16 cellular contexts compared by ENCODE assay signal in genomic region chr7:130293521-130293920, GRCh38. TPM values are rescaled to one million over a fixed set of nuclear protein-coding genes. Genes with fewer than 3 reads are reported as not detected.
DNase-seq lines count a peak whose midpoint lies in the region; ATAC-seq, FAIRE-seq and TF ChIP-seq lines count a peak whose summit lies in the region.
"Had no signal": no experiment of that assay in that cellular context is flagged by ENCODE, and none has a peak within 500 bp of the region (broad histone marks: within the 10 kb centered on the region; RNA-seq: fewer than 3 reads in every experiment).

No MANE protein-coding gene starts in this region.

- no peak overlapping the region for H3K27ac Mint-ChIP-seq in natural killer cell treated with Interleukin-12 subunit alpha and Interleukin-12 subunit beta and Interleukin-15 and Interleukin-18, amount 100 ng/mL, for 72 hours

- H3K79me2 ChIP-seq in ACC112 (ENCODE audit: control insufficient read depth, insufficient read depth, low read length, unreplicated experiment): no peaks in the 10 kb centered on the region
- H3K79me2 ChIP-seq in GM23248 (ENCODE audit: insufficient read depth): no peaks in the 10 kb centered on the region
- H3K79me2 ChIP-seq in PC-3 (ENCODE audit: low read length): peaks cover 14% of the 10 kb centered on the region; the same call in 1 of the 2 replicates
- no peaks in the 10 kb centered on the region for H3K79me2 ChIP-seq in fibroblast of lung (ENCODE audit: control insufficient read depth, insufficient read depth, low read length)

- BruUV-seq in PC-3 (replicated peaks; lab: Mats Ljungman, UMichigan): no TSS peak

- in situ Hi-C loops in GM23248 (cut with MboI): no loop called here

- no peaks in the 10 kb centered on the region for H3K9me3 Mint-ChIP-seq in natural killer cell treated with Interleukin-12 subunit alpha and Interleukin-12 subunit beta and Interleukin-15 and Interleukin-18, amount 100 ng/mL, for 72 hours

- H3K9ac ChIP-seq in GM23248: no peak overlapping the region
- H3K9ac ChIP-seq in PC-3 (ENCODE audit: low read length): no peak overlapping the region; the same call in 1 of the 2 replicates
- no peak overlapping the region for H3K9ac ChIP-seq in fibroblast of lung (ENCODE audit: insufficient read depth, low read length)
- no peak overlapping the region for H3K9ac ChIP-seq in kidney (ENCODE audit: low read length in 2 of 2)

- H3K27me3 ChIP-seq in ACC112 (ENCODE audit: insufficient read depth, low read length) (no peaks in the 10 kb centered on the region), GM23248 (replicated peaks; ENCODE audit: insufficient read depth) (no peaks in the 10 kb centered on the region), PC-3 (ENCODE audit: low read length) (no peaks in the 10 kb centered on the region), fibroblast of lung (ENCODE audit: control insufficient read depth, insufficient read depth, low read length) (no peaks in the 10 kb centered on the region)

- CTCF ChIA-PET in PC-3 (lab: Charles Lee): interaction anchor here (0.5 to 0.7 kb wide), 3 partner anchors 79 to 283 kb away, joined by 3 to 12 read pairs (median 3); no protein-coding TSS in a partner anchor

- FAIRE-seq in kidney (lab: Jason Lieb, UNC): no peak
- FAIRE-seq: endometrium, GM18507 had no signal

- H3K27ac ChIP-seq in ACC112 (ENCODE audit: low read depth, low read length): peak overlapping the region; percentile 76
- peak overlapping the region; percentile 64 for H3K27ac ChIP-seq in GM23248
- peak overlapping the region; percentile 54 for H3K27ac ChIP-seq in PC-3 (ENCODE audit: low read length)
- H3K27ac ChIP-seq in fibroblast of lung (ENCODE audit: insufficient read depth, low read length): peak overlapping the region; percentile 10
- no peak overlapping the region for H3K27ac ChIP-seq in kidney (ENCODE audit: low read depth in 2 of 2, low read length in 2 of 2)
- H3K27ac ChIP-seq: VCaP had no signal

- peaks cover 21% of the 10 kb centered on the region for H3F3A ChIP-seq in GM23248 (ENCODE audit: insufficient read depth)
- no peaks in the 10 kb centered on the region for H3F3A ChIP-seq in PC-3 (ENCODE audit: low read length, unreplicated experiment)

- intact Hi-C loops in PC-3 (cut with micrococcal nuclease) (loop anchor here (2.0 to 5.0 kb wide), 2 partner anchors 51 to 63 kb away; no protein-coding TSS in a partner anchor), kidney (cut with DNase I) (no loop called here)

- H3K36me3 Mint-ChIP-seq in natural killer cell treated with Interleukin-12 subunit alpha and Interleukin-12 subunit beta and Interleukin-15 and Interleukin-18, amount 100 ng/mL, for 72 hours: no peaks in the 10 kb centered on the region

- H3K9me2 ChIP-seq in GM23248 (ENCODE audit: insufficient read depth) (no peaks in the 10 kb centered on the region), PC-3 (replicated peaks; ENCODE audit: low read length) (no peaks in the 10 kb centered on the region)

- no peak overlapping the region for H2AFZ ChIP-seq in ACC112 (ENCODE audit: low read length, unreplicated experiment)
- H2AFZ ChIP-seq in GM23248: no peak overlapping the region
- no peak overlapping the region for H2AFZ ChIP-seq in PC-3 (ENCODE audit: low read length)
- no peak overlapping the region for H2AFZ ChIP-seq in fibroblast of lung (ENCODE audit: low read length)

- H4K20me1 ChIP-seq in GM23248 (ENCODE audit: insufficient read depth) (no peaks in the 10 kb centered on the region), PC-3 (ENCODE audit: low read length) (no peaks in the 10 kb centered on the region), fibroblast of lung (ENCODE audit: control insufficient read depth, extremely low read depth, insufficient read depth, low read length) (no peaks in the 10 kb centered on the region)

- 72 to 73% methylated on average over 8 of the region's 8 CpGs for WGBS in GM23248 (ENCODE audit: low coverage in 1 of 2, low lambda C conversion rate in 2 of 2, missing lambda C conversion rate in 2 of 2), 2 experiments

- H3K9me3 ChIP-seq in GM23248 (ENCODE audit: low read depth) (no peaks in the 10 kb centered on the region), PC-3 (ENCODE audit: low read length) (peaks cover 8% of the 10 kb centered on the region; the same call in 1 of the 2 replicates), fibroblast of lung (ENCODE audit: control insufficient read depth, insufficient read depth, low read depth, low read length) (no peaks in the 10 kb centered on the region), kidney (ENCODE audit: control insufficient read depth in 1 of 2, low read length in 2 of 2) (no peaks in the 10 kb centered on the region)

- TF ChIP-seq CTCF in PC-3 (conservative IDR thresholded peaks at IDR 0.05; ENCODE audit: low read depth, low read length) (no peak), fibroblast of lung (conservative IDR thresholded peaks at IDR 0.05 in 1 of 2, IDR thresholded peaks at IDR 0.05 in 1 of 2; ENCODE audit: low read depth in 1 of 2, low read length in 2 of 2) (no peak), kidney (IDR thresholded peaks at IDR 0.05; ENCODE audit: borderline replicate concordance, extremely low read depth, insufficient read depth) (no peak)

- no peak for ATAC-seq in PC-3
- ATAC-seq in natural killer cell treated with Interleukin-12 subunit alpha and Interleukin-12 subunit beta and Interleukin-15 and Interleukin-18, amount 100 ng/mL, for 72 hours: no peak

- H3K4me2 ChIP-seq in GM23248 (ENCODE audit: unreplicated experiment): peak overlapping the region; percentile 73
- peak overlapping the region; percentile 45 for H3K4me2 ChIP-seq in PC-3 (ENCODE audit: low read length)
- no peak overlapping the region for H3K4me2 ChIP-seq in fibroblast of lung (ENCODE audit: extremely low read depth, insufficient read depth, low read length)

- H3K4me3 ChIP-seq in ACC112 (ENCODE audit: low read depth, low read length) (peak overlapping the region; percentile 12), GM23248 (peak overlapping the region; percentile 36; the same call in 1 of the 2 replicates), PC-3 (ENCODE audit: low read length) (peak overlapping the region; percentile 38), fibroblast of lung (replicated peaks in 1 of 4; ENCODE audit: control extremely low read depth in 1 of 4, insufficient read depth in 1 of 4, low read depth in 3 of 4, low read length in 4 of 4) (no peak overlapping the region), kidney (ENCODE audit: low read length in 2 of 2) (no peak overlapping the region)

- H3K27me3 Mint-ChIP-seq in natural killer cell treated with Interleukin-12 subunit alpha and Interleukin-12 subunit beta and Interleukin-15 and Interleukin-18, amount 100 ng/mL, for 72 hours: peaks cover 0 to 4% of the 10 kb centered on the region in 2 donors

- no peak for DNase-seq in GM23248
- DNase-seq in PC-3: no peak
- no peak for DNase-seq in fibroblast of lung (ENCODE audit: low read depth in 2 of 2)
- no peak for DNase-seq in NCI-H2227 treated with DMSO at 0.1 percent for 48 hours (lab: John Stamatoyannopoulos, UW)
- no peak for DNase-seq in activated naive CD4-positive, alpha-beta T cell (lab: John Stamatoyannopoulos, UW)
- DNase-seq in kidney: no peak
- no peak for DNase-seq in natural killer cell treated with Interleukin-12 subunit alpha and Interleukin-12 subunit beta and Interleukin-15 and Interleukin-18, amount 100 ng/mL, for 72 hours (ENCODE audit: low spot score)
- DNase-seq: activated T-cell treated with anti-CD3 and anti-CD28 coated beads, Interleukin-2, amount 50 U/mL, for 1 hour; DND-41; Kasumi-1; SHP77 had no signal

- no peaks in the 10 kb centered on the region for H3K36me3 ChIP-seq in ACC112 (ENCODE audit: insufficient read depth, low read length)
- H3K36me3 ChIP-seq in GM23248 (ENCODE audit: low read depth): no peaks in the 10 kb centered on the region
- no peaks in the 10 kb centered on the region; the same call in 1 of the 2 replicates for H3K36me3 ChIP-seq in PC-3 (ENCODE audit: low read depth, low read length)
- no peaks in the 10 kb centered on the region for H3K36me3 ChIP-seq in fibroblast of lung (ENCODE audit: control insufficient read depth, insufficient read depth, low read length)
- H3K36me3 ChIP-seq in kidney (ENCODE audit: control insufficient read depth in 1 of 2, insufficient read depth in 2 of 2, low read length in 2 of 2): no peaks in the 10 kb centered on the region

- no peak overlapping the region for H3K4me3 Mint-ChIP-seq in natural killer cell treated with Interleukin-12 subunit alpha and Interleukin-12 subunit beta and Interleukin-15 and Interleukin-18, amount 100 ng/mL, for 72 hours

- H3K4me1 Mint-ChIP-seq in natural killer cell treated with Interleukin-12 subunit alpha and Interleukin-12 subunit beta and Interleukin-15 and Interleukin-18, amount 100 ng/mL, for 72 hours (ENCODE audit: low read depth in 2 of 2): no peaks in the 10 kb centered on the region

- POLR2A ChIA-PET in PC-3 (lab: Charles Lee; ENCODE audit: unreplicated experiment): interaction anchor here (0.6 kb wide), 1 partner anchor 88 kb away, joined by 3 read pairs; the partner anchor contains the start of gene TMEM209

- H3K4me1 ChIP-seq in ACC112 (ENCODE audit: control insufficient read depth, insufficient read depth, low read length, unreplicated experiment): peaks cover 35% of the 10 kb centered on the region
- H3K4me1 ChIP-seq in GM23248 (ENCODE audit: insufficient read depth): peaks cover 34% of the 10 kb centered on the region
- peaks cover 44% of the 10 kb centered on the region for H3K4me1 ChIP-seq in PC-3 (ENCODE audit: insufficient read depth, low read length)
- H3K4me1 ChIP-seq in fibroblast of lung (ENCODE audit: control insufficient read depth, extremely low read depth, insufficient read depth, low read length): peaks cover 7% of the 10 kb centered on the region
- H3K4me1 ChIP-seq in kidney (ENCODE audit: control insufficient read depth in 1 of 2, insufficient read depth in 1 of 2, low read depth in 1 of 2, low read length in 2 of 2): no peaks in the 10 kb centered on the region

RNA-seq across cellular contexts. Expression of gene CPA4, which starts 0.6 kb away (rescaled TPM):
- total RNA-seq in GM23248 (2014; rRNA removed; shearing (Covaris generic)): 8.6 and 16.7 TPM in 2 replicates
- 10.4 and 11.9 TPM in 2 replicates for polyA plus RNA-seq in GM23248 (2016; fragmentation: Nextera tagmentation; extraction: Ambion mirVana)
- total RNA-seq in PC-3 (2014; rRNA removed): 10.1 and 22.1 TPM in 2 replicates
- total RNA-seq in fibroblast of lung: 6.4 and 20.0 TPM in 2 replicates
- 31.5 and 48.3 TPM in 2 replicates for polyA plus RNA-seq in fibroblast of lung
- polyA plus RNA-seq in fibroblast of lung (2012): 18.7 and 31.0 TPM in 2 replicates
- polyA minus RNA-seq in fibroblast of lung (ENCODE audit: low replicate concordance): 37.6 and 39.8 TPM in 2 replicates
- total RNA-seq in kidney: 1.1 TPM
- not detected for polyA plus RNA-seq in kidney (ENCODE audit: insufficient read depth, low read depth, low replicate concordance)
- total RNA-seq in natural killer cell treated with Interleukin-12 subunit alpha and Interleukin-12 subunit beta and Interleukin-15 and Interleukin-18, amount 100 ng/mL, for 72 hours: not detected

RNA-seq across cellular contexts. Expression of gene CPA2, which starts 26.9 kb away (rescaled TPM):
- total RNA-seq in GM23248 (2014; rRNA removed; shearing (Covaris generic)): not detected in 2 replicates
- polyA plus RNA-seq in GM23248 (2016; fragmentation: Nextera tagmentation; extraction: Ambion mirVana) (not detected in 2 replicates), fibroblast of lung (0.06 TPM in 1 of 2 replicates, not detected in the other), kidney (ENCODE audit: insufficient read depth, low read depth, low replicate concordance) (not detected)
- total RNA-seq in PC-3 (2014; rRNA removed) (not detected in 2 replicates), fibroblast of lung (under 0.01 TPM in 1 of 2 replicates, not detected in the other), kidney (not detected)
- 0.15 TPM in 1 of 2 replicates, not detected in the other for polyA plus RNA-seq in fibroblast of lung (2012)
- polyA minus RNA-seq in fibroblast of lung (ENCODE audit: low replicate concordance): not detected in 2 replicates
- not detected for total RNA-seq in natural killer cell treated with Interleukin-12 subunit alpha and Interleukin-12 subunit beta and Interleukin-15 and Interleukin-18, amount 100 ng/mL, for 72 hours
- total RNA-seq: subcutaneous adipose tissue had no signal

RNA-seq across cellular contexts. Expression of gene CPA5, which starts 51.1 kb away (rescaled TPM):
- total RNA-seq in GM23248 (2014; rRNA removed; shearing (Covaris generic)): not detected in 2 replicates
- polyA plus RNA-seq in GM23248 (2016; fragmentation: Nextera tagmentation; extraction: Ambion mirVana): 0.23 TPM in 1 of 2 replicates, not detected in the other
- total RNA-seq in PC-3 (2014; rRNA removed): 1.3 TPM in 1 of 2 replicates, not detected in the other
- not detected in 2 replicates for total RNA-seq in fibroblast of lung
- polyA plus RNA-seq in fibroblast of lung: not detected in 2 replicates
- polyA plus RNA-seq in fibroblast of lung (2012): 0.09 and 0.31 TPM in 2 replicates
- not detected in 2 replicates for polyA minus RNA-seq in fibroblast of lung (ENCODE audit: low replicate concordance)
- 1.1 TPM for total RNA-seq in kidney
- 0.54 TPM for polyA plus RNA-seq in kidney (ENCODE audit: insufficient read depth, low read depth, low replicate concordance)
- not detected for total RNA-seq in natural killer cell treated with Interleukin-12 subunit alpha and Interleukin-12 subunit beta and Interleukin-15 and Interleukin-18, amount 100 ng/mL, for 72 hours
- total RNA-seq: subcutaneous adipose tissue had no signal

Comparison
In these comparisons a context has a peak if more than half of its experiments do, and no peak if none do; other contexts are left out.
1. H3K27ac ChIP-seq: peak in ACC112 (single experiment), GM23248 (single experiment), PC-3 (single experiment) and fibroblast of lung (single experiment); none in kidney (0 of 2).
2. H3K4me3 ChIP-seq: peak in ACC112 (single experiment), GM23248 (single experiment) and PC-3 (single experiment); none in fibroblast of lung (0 of 4) and kidney (0 of 2).